ENCODE assay signal across 9 cellular contexts in genomic region chr10:78802866-78803265, GRCh38.
DNase-seq lines count a peak whose midpoint lies in the region; ATAC-seq and TF ChIP-seq lines count a peak whose summit lies in the region.
"Had no signal": no experiment of that assay in that cellular context is flagged by ENCODE, and none has a peak within 500 bp of the region (broad histone marks: within the 10 kb centered on the region; RNA-seq: fewer than 3 reads in every experiment).

No MANE protein-coding gene starts in this region.

- no peaks in the 10 kb centered on the region for H3K36me3 ChIP-seq in MG63
- no peaks in the 10 kb centered on the region for H3K36me3 ChIP-seq in upper lobe of left lung

- H3K4me3 ChIP-seq in MG63 (no peak overlapping the region), upper lobe of left lung (no peak overlapping the region)

- TF ChIP-seq POLR2A in upper lobe of left lung (IDR thresholded peaks at IDR 0.05) = no peak
- no peak for TF ChIP-seq POLR2A in erythroblast (IDR thresholded peaks at IDR 0.05; ENCODE audit: low read length)

- peak; percentile 84 for DNase-seq in MG63
- DNase-seq in dedifferentiated amniotic fluid mesenchymal stem cell (ENCODE audit: extremely low spot score) = peak; percentile 83
- DNase-seq in medulla oblongata (ENCODE audit: extremely low spot score) = peak; percentile 12
- peak; percentile 37 to 69 for DNase-seq in upper lobe of left lung
- no peak for DNase-seq in erythroblast (lab: John Stamatoyannopoulos, UW)
- DNase-seq: effector memory CD4-positive, alpha-beta T cell had no signal

- H3K27me3 ChIP-seq in MG63 = no peaks in the 10 kb centered on the region
- no peaks in the 10 kb centered on the region for H3K27me3 ChIP-seq in upper lobe of left lung

- peak overlapping the region; percentile 54 to 80 (median 75) for H3K27ac ChIP-seq in upper lobe of left lung

- H3K9me3 ChIP-seq in MG63 = no peaks in the 10 kb centered on the region
- no peaks in the 10 kb centered on the region for H3K9me3 ChIP-seq in upper lobe of left lung

- 37 to 54% methylated on average over 10 to 11 of the region's 11 CpGs for WGBS in upper lobe of left lung, 2 donors

- TF ChIP-seq CTCF in upper lobe of left lung (IDR thresholded peaks at IDR 0.05) = no peak

- no peak for TF ChIP-seq EP300 in upper lobe of left lung (IDR thresholded peaks at IDR 0.05)

- H3K4me1 ChIP-seq in upper lobe of left lung = peaks cover 29 to 45% (median 36%) of the 10 kb centered on the region in 4 donors

- ATAC-seq in upper lobe of left lung (ENCODE audit: low FRiP score in 2 of 2) (peak in 1 of 2 donors; percentile 60), HG03045 (IDR thresholded peaks at IDR 0.05; ENCODE audit: unreplicated experiment) (no peak), GM21447 (IDR thresholded peaks at IDR 0.05; ENCODE audit: unreplicated experiment) (no peak), HG03520 (IDR thresholded peaks at IDR 0.05; ENCODE audit: unreplicated experiment) (no peak)

Comparison
In these comparisons a context has a peak if more than half of its experiments do, and no peak if none do; other contexts are left out.
1. DNase-seq: peak in MG63 (single experiment), dedifferentiated amniotic fluid mesenchymal stem cell (single experiment), medulla oblongata (single experiment) and upper lobe of left lung (2 of 2); none in erythroblast (0 of 2).